ENCODE assay signal across 15 cellular contexts in genomic region chr15:77126516-77126915, GRCh38. TPM values are rescaled to one million over a fixed set of nuclear protein-coding genes. Genes with fewer than 3 reads are reported as not detected.
DNase-seq lines count a peak whose midpoint lies in the region; ATAC-seq, FAIRE-seq and TF ChIP-seq lines count a peak whose summit lies in the region.
"Had no signal": no experiment of that assay in that cellular context is flagged by ENCODE, and none has a peak within 500 bp of the region (broad histone marks: within the 10 kb centered on the region; RNA-seq: fewer than 3 reads in every experiment).

No MANE protein-coding gene starts in this region.

- H3K4me3 ChIP-seq in left ventricle myocardium inferior (no peak overlapping the region), right atrium auricular region (no peak overlapping the region)
- H3K4me3 ChIP-seq: GM12878, GM23248 had no signal

- no peaks in the 10 kb centered on the region for H3K9me3 ChIP-seq in left ventricle myocardium inferior (replicated peaks)
- H3K9me3 ChIP-seq in right atrium auricular region, result no peaks in the 10 kb centered on the region

- peaks cover 49% of the 10 kb centered on the region for H3K4me1 ChIP-seq in left ventricle myocardium inferior
- H3K4me1 ChIP-seq in right atrium auricular region, result peaks cover 0 to 28% of the 10 kb centered on the region in 2 donors

- H3K36me3 ChIP-seq in left ventricle myocardium inferior (peaks cover 13% of the 10 kb centered on the region), right atrium auricular region (peaks cover 6% of the 10 kb centered on the region)

- H3K27me3 ChIP-seq in left ventricle myocardium inferior (ENCODE audit: low read depth) (no peaks in the 10 kb centered on the region), right atrium auricular region (no peaks in the 10 kb centered on the region)

- DNase-seq in left ventricle myocardium inferior (no peak), left cardiac atrium (no peak), OCI-M1 (lab: John Stamatoyannopoulos, UW) (peak; percentile 7), right atrium auricular region (ENCODE audit: low spot score) (no peak), CD14-positive monocyte (ENCODE audit: low spot score) (no peak), GM12892 (ENCODE audit: insufficient read length) (no peak)
- no peak for DNase-seq in stimulated activated effector memory CD8-positive, alpha-beta T cell treated with anti-CD3 and anti-CD28 coated beads, Interleukin-12 subunit alpha, Interleukin-12 subunit beta, amount 100 ng/mL, for 72 hours (ENCODE audit: low spot score in 2 of 2)
- DNase-seq: C1 segment of cervical spinal cord; CD4-positive, alpha-beta memory T cell; DMS79; GM23248 had no signal

- peak overlapping the region; percentile 2 for H3K27ac Mint-ChIP-seq in stimulated activated effector memory CD8-positive, alpha-beta T cell treated with anti-CD3 and anti-CD28 coated beads, Interleukin-12 subunit alpha, Interleukin-12 subunit beta, amount 100 ng/mL, for 72 hours
- H3K27ac Mint-ChIP-seq in CD14-positive monocyte, result no peak overlapping the region
- H3K27ac Mint-ChIP-seq: B cell; CD4-positive, alpha-beta memory T cell had no signal

- H3K27me3 Mint-ChIP-seq in CD14-positive monocyte (ENCODE audit: low read depth in 3 of 3), result no peaks in the 10 kb centered on the region
- H3K27me3 Mint-ChIP-seq: B cell; CD4-positive, alpha-beta memory T cell had no signal

- H3K4me1 Mint-ChIP-seq in stimulated activated effector memory CD8-positive, alpha-beta T cell treated with anti-CD3 and anti-CD28 coated beads, Interleukin-12 subunit alpha, Interleukin-12 subunit beta, amount 100 ng/mL, for 72 hours, result peaks cover 23% of the 10 kb centered on the region
- peaks cover 7% of the 10 kb centered on the region for H3K4me1 Mint-ChIP-seq in CD14-positive monocyte
- H3K4me1 Mint-ChIP-seq: CD4-positive, alpha-beta memory T cell had no signal

- H3K36me3 Mint-ChIP-seq in stimulated activated effector memory CD8-positive, alpha-beta T cell treated with anti-CD3 and anti-CD28 coated beads, Interleukin-12 subunit alpha, Interleukin-12 subunit beta, amount 100 ng/mL, for 72 hours, result peaks cover 6% of the 10 kb centered on the region
- H3K36me3 Mint-ChIP-seq in CD14-positive monocyte, result peaks cover 9 to 11% of the 10 kb centered on the region in 2 donors

- H3K4me3 Mint-ChIP-seq in stimulated activated effector memory CD8-positive, alpha-beta T cell treated with anti-CD3 and anti-CD28 coated beads, Interleukin-12 subunit alpha, Interleukin-12 subunit beta, amount 100 ng/mL, for 72 hours, result no peak overlapping the region
- H3K4me3 Mint-ChIP-seq in CD14-positive monocyte, result no peak overlapping the region
- H3K4me3 Mint-ChIP-seq: B cell; CD4-positive, alpha-beta memory T cell had no signal

- intact Hi-C loops in left ventricle myocardium inferior (cut with micrococcal nuclease) (no loop called here), left cardiac atrium (cut with DNase I) (no loop called here), CD14-positive monocyte (cut with micrococcal nuclease) (no loop called here)

- no peak for FAIRE-seq in GM12892 (lab: Jason Lieb, UNC)
- FAIRE-seq: GM12878, H54 had no signal

- H3K27ac ChIP-seq in left ventricle myocardium inferior (replicated peaks) (peak overlapping the region; percentile 45), right atrium auricular region (peak overlapping the region; percentile 19 to 26)
- H3K27ac ChIP-seq: GM23248 had no signal

- no peaks in the 10 kb centered on the region for H3K9me3 Mint-ChIP-seq in stimulated activated effector memory CD8-positive, alpha-beta T cell treated with anti-CD3 and anti-CD28 coated beads, Interleukin-12 subunit alpha, Interleukin-12 subunit beta, amount 100 ng/mL, for 72 hours
- H3K9me3 Mint-ChIP-seq in CD14-positive monocyte, result no peaks in the 10 kb centered on the region
- H3K9me3 Mint-ChIP-seq: CD4-positive, alpha-beta memory T cell had no signal

- ATAC-seq in left cardiac atrium, result no peak
- no peak for ATAC-seq in stimulated activated effector memory CD8-positive, alpha-beta T cell treated with anti-CD3 and anti-CD28 coated beads, Interleukin-12 subunit alpha, Interleukin-12 subunit beta, amount 100 ng/mL, for 72 hours
- ATAC-seq: GM12878, HCT116 had no signal

- no peak for TF ChIP-seq CTCF in left ventricle myocardium inferior (IDR thresholded peaks at IDR 0.05; ENCODE audit: borderline replicate concordance)
- no peak for TF ChIP-seq CTCF in right atrium auricular region (IDR thresholded peaks at IDR 0.05)
- TF ChIP-seq CTCF in CD14-positive monocyte (IDR thresholded peaks at IDR 0.05), result no peak

- no peak for TF ChIP-seq POLR2A in GM12892 (IDR thresholded peaks at IDR 0.05; ENCODE audit: low read depth, low read length)

RNA-seq across cellular contexts. Expression of gene TSPAN3, which starts 55.6 kb away (rescaled TPM):
- total RNA-seq in left ventricle myocardium inferior, result 98.6 TPM
- 100 to 1,000 TPM; 143 to 151 TPM for total RNA-seq in left cardiac atrium
- 100 to 1,000 TPM; 191 to 361 TPM for total RNA-seq in right atrium auricular region
- polyA plus RNA-seq in CD14-positive monocyte, result 10 to 100 TPM; 53.2 to 68.0 TPM
- 42.1 TPM for polyA plus RNA-seq in GM12892 (2012; ENCODE audit: missing spikeins)
